1 cellular context compared by ENCODE assay signal in genomic region chr1:3678361-3679097, GRCh38.
TF ChIP-seq lines count a peak whose summit lies in the region.

No MANE protein-coding gene starts in this region.

TF ChIP-seq in H1, 55 proteins besides CTCF, POLR2A, EP300 and RAD21 (continued from another document):
- no peak for TF ChIP-seq SIN3A (conservative IDR thresholded peaks at IDR 0.05 in 1 of 2, IDR thresholded peaks at IDR 0.05 in 1 of 2; ENCODE audit: low read depth in 1 of 2, low read length in 2 of 2)
- TF ChIP-seq MAX (IDR thresholded peaks at IDR 0.05) = peak; percentile 38; the same call in 1 of the 2 replicates
- no peak for TF ChIP-seq CHD1 (IDR thresholded peaks at IDR 0.05; ENCODE audit: low read depth, low read length)
- peak; percentile 52; the same call in 1 of the 2 replicates for TF ChIP-seq JUND (IDR thresholded peaks at IDR 0.05; ENCODE audit: low read length)
- TF ChIP-seq CBX8 (IDR thresholded peaks at IDR 0.05; ENCODE audit: borderline replicate concordance, low read depth, low read length) = no peak
TF ChIP-seq in H1: peak in this region for 5.
